18 cellular contexts compared by ENCODE assay signal in genomic region chr3:122857019-122857418, GRCh38.
DNase-seq lines count a peak whose midpoint lies in the region; ATAC-seq and TF ChIP-seq lines count a peak whose summit lies in the region.
"Had no signal": no experiment of that assay in that cellular context is flagged by ENCODE, and none has a peak within 500 bp of the region (broad histone marks: within the 10 kb centered on the region; RNA-seq: fewer than 3 reads in every experiment).

No MANE protein-coding gene starts in this region.

- POLR2A ChIA-PET in activated CD4-positive, alpha-beta memory T cell treated with anti-CD3 and anti-CD28 coated beads for 36 hours (lab: Charles Lee) = no interaction called here

- H3K36me3 Mint-ChIP-seq in activated CD4-positive, alpha-beta memory T cell treated with anti-CD3 and anti-CD28 coated beads for 36 hours = peaks cover 7% of the 10 kb centered on the region

- H3K9me3 Mint-ChIP-seq in activated CD4-positive, alpha-beta memory T cell treated with anti-CD3 and anti-CD28 coated beads for 36 hours = no peaks in the 10 kb centered on the region
- H3K9me3 Mint-ChIP-seq: activated T-helper 2 cell treated with anti-CD3 and anti-CD28 coated beads, Interferon-gamma antibody, Interleukin-2, Interleukin-4, amounts not matched to agents 10 μg/mL and 5 μg/mL and 100 μg/mL, durations not matched to agents 14 hours and 24 hours and 36 hours; effector memory CD8-positive, alpha-beta T cell; type B pancreatic cell had no signal

- no peak overlapping the region for H3K27ac Mint-ChIP-seq in activated CD4-positive, alpha-beta memory T cell treated with anti-CD3 and anti-CD28 coated beads for 36 hours
- H3K27ac Mint-ChIP-seq: activated T-helper 2 cell treated with anti-CD3 and anti-CD28 coated beads, Interferon-gamma antibody, Interleukin-2, Interleukin-4, amounts not matched to agents 10 μg/mL and 5 μg/mL and 100 μg/mL, durations not matched to agents 14 hours and 24 hours and 36 hours; effector memory CD8-positive, alpha-beta T cell; type B pancreatic cell had no signal

- H3K4me1 Mint-ChIP-seq in activated CD4-positive, alpha-beta memory T cell treated with anti-CD3 and anti-CD28 coated beads for 36 hours (ENCODE audit: low read depth) = peaks cover 2% of the 10 kb centered on the region

- no peak overlapping the region for H3K4me3 ChIP-seq in AG10803 (ENCODE audit: low read length)
- H3K4me3 ChIP-seq: BLaER1 treated with 17β-estradiol and CSF1 and Interleukin-3, amounts not matched to agents 10 nM and 100 nM; hepatocyte; left ventricle myocardium inferior had no signal

- in situ Hi-C loops in GM13977 (cut with MboI; ENCODE audit: low pct_unique_long_range_greater_than_20kb, low sequenced_read_pairs, unreplicated experiment) = no loop called here

- DNase-seq in AG10803 (ENCODE audit: low read depth) = peak; percentile 72
- peak; percentile 15 for DNase-seq in GM13977 (ENCODE audit: low spot score)
- DNase-seq in amniotic epithelial cell (ENCODE audit: low read depth) = peak; percentile 74
- DNase-seq in hepatic stellate cell (ENCODE audit: low spot score) = peak; percentile 29
- DNase-seq in activated CD4-positive, alpha-beta memory T cell treated with anti-CD3 and anti-CD28 coated beads for 36 hours = no peak
- no peak for DNase-seq in cerebellar nuclear complex (lab: John Stamatoyannopoulos, UW)
- DNase-seq: activated CD4-positive, alpha-beta T cell treated with anti-CD3 and anti-CD28 coated beads for 48 hours; effector memory CD8-positive, alpha-beta T cell; GOT3; left ventricle myocardium inferior; retina; stimulated activated CD4-positive, alpha-beta T cell treated with anti-CD3 and anti-CD28 coated beads, Interleukin-2, amount 100 ng/mL, for 48 hours had no signal

- CTCF ChIA-PET in activated CD4-positive, alpha-beta memory T cell treated with anti-CD3 and anti-CD28 coated beads for 36 hours (lab: Charles Lee) = no interaction called here

- intact Hi-C loops in activated CD4-positive, alpha-beta memory T cell treated with anti-CD3 and anti-CD28 coated beads for 36 hours (cut with micrococcal nuclease) = loop anchor here (5.0 kb wide), 1 partner anchor 170 kb away; the partner anchor contains the start of gene SEMA5B

- no peak for ATAC-seq in GM18909 (IDR thresholded peaks at IDR 0.05; ENCODE audit: poor library complexity, unreplicated experiment)
- no peak for ATAC-seq in HG03095 (IDR thresholded peaks at IDR 0.05; ENCODE audit: unreplicated experiment)
- ATAC-seq: effector memory CD8-positive, alpha-beta T cell had no signal

- no peaks in the 10 kb centered on the region for H3K27me3 Mint-ChIP-seq in activated CD4-positive, alpha-beta memory T cell treated with anti-CD3 and anti-CD28 coated beads for 36 hours
- H3K27me3 Mint-ChIP-seq: effector memory CD8-positive, alpha-beta T cell; type B pancreatic cell had no signal

- H3K4me3 Mint-ChIP-seq in activated CD4-positive, alpha-beta memory T cell treated with anti-CD3 and anti-CD28 coated beads for 36 hours = no peak overlapping the region
- H3K4me3 Mint-ChIP-seq: effector memory CD8-positive, alpha-beta T cell; type B pancreatic cell had no signal

- TF ChIP-seq CTCF in AG10803 (conservative IDR thresholded peaks at IDR 0.05; ENCODE audit: low read length) (no peak), GM13977 (IDR thresholded peaks at IDR 0.05; ENCODE audit: extremely low read depth, insufficient read depth, missing control alignments) (no peak)

Comparison
In these comparisons a context has a peak if more than half of its experiments do, and no peak if none do; other contexts are left out.
1. DNase-seq: peak in AG10803 (single experiment), GM13977 (single experiment), amniotic epithelial cell (single experiment) and hepatic stellate cell (single experiment); none in activated CD4-positive, alpha-beta memory T cell treated with anti-CD3 and anti-CD28 coated beads for 36 hours (single experiment) and cerebellar nuclear complex (0 of 2).